Comparison of ENCODE assay signal across 19 cellular contexts in the genomic region with DNA sequence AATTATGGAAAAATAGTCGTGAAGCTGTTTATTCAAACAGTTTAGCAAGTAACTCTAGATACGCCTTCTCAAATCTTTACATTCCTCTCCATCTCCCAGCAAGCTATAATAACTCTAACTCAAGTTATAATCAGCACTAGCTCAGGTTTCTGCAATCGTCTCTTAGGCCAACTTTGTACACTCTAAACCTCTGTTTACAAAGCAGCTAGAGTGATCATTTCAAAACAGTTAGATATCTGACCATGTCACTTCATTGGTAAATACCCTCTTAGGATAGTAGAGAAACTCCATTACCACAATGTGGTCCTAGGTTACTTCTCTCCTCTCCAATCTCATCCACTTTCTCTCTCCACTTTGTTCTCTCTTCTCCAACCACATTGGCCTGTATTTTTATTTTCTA. TPM values are rescaled to one million over a fixed set of nuclear protein-coding genes. Genes with fewer than 3 reads are reported as not detected.
"Had no signal": no experiment of that assay in that cellular context is flagged by ENCODE, and none has a peak within 500 bp of the region (broad histone marks: within the 10 kb centered on the region; RNA-seq: fewer than 3 reads in every experiment).

No MANE protein-coding gene starts in this region.

- H3K27ac ChIP-seq: colonic mucosa, neutrophil, upper lobe of left lung, vagina had no signal

- ATAC-seq: heart left ventricle; naive thymus-derived CD4-positive, alpha-beta T cell; stimulated activated naive CD8-positive, alpha-beta T cell treated with anti-CD3 and anti-CD28 coated beads, Interleukin-15, Interleukin-2, amounts not matched to agents 100 U/mL and 50 U/mL, for 24 hours had no signal

- H3K27ac Mint-ChIP-seq: naive thymus-derived CD4-positive, alpha-beta T cell had no signal

- H3K4me3 ChIP-seq: colonic mucosa, heart left ventricle, left ventricle myocardium inferior, ovary, right atrium auricular region, tibial artery, upper lobe of left lung, vagina had no signal

- DNase-seq: cerebellar nuclear complex; colonic mucosa; dermis blood vessel endothelial cell; foreskin melanocyte; heart left ventricle; hypothalamus; islet precursor cell; left ventricle myocardium inferior; mesendoderm; naive thymus-derived CD4-positive, alpha-beta T cell; ovary; small intestine; stimulated activated CD4-positive, alpha-beta T cell treated with anti-CD3 and anti-CD28 coated beads, Interleukin-2, amount 100 ng/mL, for 48 hours; stimulated activated naive CD8-positive, alpha-beta T cell treated with anti-CD3 and anti-CD28 coated beads, Interleukin-15, Interleukin-2, amounts not matched to agents 100 U/mL and 50 U/mL, for 24 hours; tibial artery; upper lobe of left lung had no signal

- H3K36me3 Mint-ChIP-seq: naive thymus-derived CD4-positive, alpha-beta T cell had no signal

- H3K4me1 ChIP-seq: colonic mucosa, upper lobe of left lung had no signal

- H3K4me1 Mint-ChIP-seq: naive thymus-derived CD4-positive, alpha-beta T cell had no signal

- H3K36me3 ChIP-seq: colonic mucosa, heart left ventricle, left ventricle myocardium inferior, neutrophil, ovary, right atrium auricular region, tibial artery, upper lobe of left lung, vagina had no signal

- H3K27me3 ChIP-seq: colonic mucosa, heart left ventricle, neutrophil, ovary, right atrium auricular region, tibial artery, upper lobe of left lung, vagina had no signal

- H3K4me3 Mint-ChIP-seq: naive thymus-derived CD4-positive, alpha-beta T cell had no signal

- H3K9me3 ChIP-seq: colonic mucosa, heart left ventricle, left ventricle myocardium inferior, neutrophil, ovary, right atrium auricular region, tibial artery, upper lobe of left lung, vagina had no signal

- H3K27me3 Mint-ChIP-seq: naive thymus-derived CD4-positive, alpha-beta T cell had no signal

RNA-seq across cellular contexts. Expression of a gene that starts 31.2 kb away (rescaled TPM):
- polyA plus RNA-seq: naive thymus-derived CD4-positive, alpha-beta T cell had no signal
